In genomic region chr16:89222931-89223330, GRCh38 we compare ENCODE assay signal across 36 cellular contexts. TPM values are rescaled to one million over a fixed set of nuclear protein-coding genes. Genes with fewer than 3 reads are reported as not detected.
"Had no signal": no experiment of that assay in that cellular context is flagged by ENCODE, and none has a peak within 500 bp of the region (broad histone marks: within the 10 kb centered on the region; RNA-seq: fewer than 3 reads in every experiment).

No MANE protein-coding gene starts in this region.

- H3K27ac ChIP-seq: body of pancreas, brain microvascular endothelial cell, breast epithelium, VCaP had no signal

- H3K4me3 ChIP-seq: body of pancreas, breast epithelium had no signal

- H3K27me3 Mint-ChIP-seq: activated B cell treated with CpG ODN at 0.5 μM for 24 hours; activated CD4-positive, alpha-beta memory T cell treated with anti-CD3 and anti-CD28 coated beads for 36 hours; activated CD4-positive, alpha-beta T cell treated with anti-CD3 and anti-CD28 coated beads, Interleukin-2, amount 10 ng/mL, durations not matched to agents 24 days and 14 days; activated CD8-positive, alpha-beta T cell treated with anti-CD3 and anti-CD28 coated beads for 36 hours; activated naive CD4-positive, alpha-beta T cell treated with anti-CD3 and anti-CD28 coated beads, Interleukin-2, amount 10 ng/mL, durations not matched to agents 7 days and 5 days; activated naive CD4-positive, alpha-beta T cell treated with anti-CD3 and anti-CD28 coated beads, Interleukin-2, amount 50 U/mL, for 24 hours; activated naive CD8-positive, alpha-beta T cell; activated naive CD8-positive, alpha-beta T cell treated with anti-CD3 and anti-CD28 coated beads, Interleukin-2, amount 10 ng/mL, durations not matched to agents 7 days and 5 days; activated naive CD8-positive, alpha-beta T cell treated with anti-CD3 and anti-CD28 coated beads, Interleukin-2, amount 50 U/mL, for 24 hours; activated T-helper 17 cell treated with anti-CD3 and anti-CD28 coated beads, Interleukin-2, amount 50 U/mL, for 72 hours had no signal

- H3K4me1 ChIP-seq: breast epithelium had no signal

- H3K9me3 ChIP-seq: body of pancreas, breast epithelium had no signal

- DNase-seq: activated B cell treated with CpG ODN at 0.5 μM for 24 hours; activated CD4-positive, alpha-beta memory T cell treated with anti-CD3 and anti-CD28 coated beads for 36 hours; activated CD4-positive, alpha-beta T cell treated with anti-CD3 and anti-CD28 coated beads for 4 hours; activated CD4-positive, alpha-beta T cell treated with anti-CD3 and anti-CD28 coated beads, Interleukin-2, amount 10 ng/mL, durations not matched to agents 24 days and 14 days; activated CD4-positive, alpha-beta T cell treated with anti-CD3 and anti-CD28 coated beads, Interleukin-2, amount 50 U/mL, for 1 hour; activated CD4-positive, alpha-beta T cell treated with anti-CD3 and anti-CD28 coated beads, Interleukin-2, amount 50 U/mL, for 4 hours; activated CD4-positive, CD25-positive, alpha-beta regulatory T cell treated with anti-CD3 and anti-CD28 coated beads, Interleukin-2, amount 50 U/mL, for 72 hours; activated CD8-positive, alpha-beta memory T cell treated with anti-CD3 and anti-CD28 coated beads, Interleukin-2, amount 50 U/mL, for 4 hours; activated CD8-positive, alpha-beta T cell treated with anti-CD3 and anti-CD28 coated beads for 36 hours; activated effector memory CD4-positive, alpha-beta T cell treated with anti-CD3 and anti-CD28 coated beads, Interleukin-2, amount 50 U/mL, for 16 hours; activated naive CD4-positive, alpha-beta T cell treated with anti-CD3 and anti-CD28 coated beads, Interleukin-2, amount 10 ng/mL, durations not matched to agents 7 days and 5 days; activated naive CD4-positive, alpha-beta T cell treated with Interleukin-2 at 50 U/mL for 16 hours; activated naive CD8-positive, alpha-beta T cell treated with anti-CD3 and anti-CD28 coated beads, Interleukin-2, amount 10 ng/mL, durations not matched to agents 7 days and 5 days; activated naive CD8-positive, alpha-beta T cell treated with anti-CD3 and anti-CD28 coated beads, Interleukin-2, amount 50 U/mL, for 24 hours; activated T-cell treated with anti-CD3 and anti-CD28 coated beads for 4 hours; activated T-cell treated with anti-CD3 and anti-CD28 coated beads, Interleukin-2, amount 50 U/mL, for 1 hour; activated T-cell treated with anti-CD3 and anti-CD28 coated beads, Interleukin-2, amount 50 U/mL, for 4 hours; activated T-cell treated with anti-CD3 and anti-CD28 coated beads, Interleukin-2, amount 50 U/mL, for 72 hours; amniotic stem cell; body of pancreas; brain microvascular endothelial cell; central memory CD4-positive, alpha-beta T cell; SW 1271; T-helper 1 cell; T-helper 2 cell; T-helper 9 cell had no signal

- ATAC-seq: activated CD8-positive, alpha-beta T cell treated with anti-CD3 and anti-CD28 coated beads for 36 hours; activated naive CD8-positive, alpha-beta T cell treated with anti-CD3 and anti-CD28 coated beads, Interleukin-2, amount 50 U/mL, for 24 hours; activated T-cell treated with anti-CD3 and anti-CD28 coated beads, Interleukin-2, amount 50 U/mL, for 4 hours; activated T-cell treated with anti-CD3 and anti-CD28 coated beads, Interleukin-2, amount 50 U/mL, for 72 hours; activated T-helper 17 cell treated with anti-CD3 and anti-CD28 coated beads, Interleukin-2, amount 50 U/mL, for 72 hours; body of pancreas had no signal

- H3K27ac Mint-ChIP-seq: activated B cell treated with CpG ODN at 0.5 μM for 24 hours; activated CD4-positive, alpha-beta memory T cell treated with anti-CD3 and anti-CD28 coated beads for 36 hours; activated CD4-positive, alpha-beta T cell treated with anti-CD3 and anti-CD28 coated beads, Interleukin-2, amount 10 ng/mL, durations not matched to agents 24 days and 14 days; activated CD8-positive, alpha-beta T cell treated with anti-CD3 and anti-CD28 coated beads for 36 hours; activated naive CD4-positive, alpha-beta T cell treated with anti-CD3 and anti-CD28 coated beads, Interleukin-2, amount 10 ng/mL, durations not matched to agents 7 days and 5 days; activated naive CD4-positive, alpha-beta T cell treated with anti-CD3 and anti-CD28 coated beads, Interleukin-2, amount 50 U/mL, for 24 hours; activated naive CD8-positive, alpha-beta T cell; activated naive CD8-positive, alpha-beta T cell treated with anti-CD3 and anti-CD28 coated beads, Interleukin-2, amount 10 ng/mL, durations not matched to agents 7 days and 5 days; activated naive CD8-positive, alpha-beta T cell treated with anti-CD3 and anti-CD28 coated beads, Interleukin-2, amount 50 U/mL, for 24 hours; activated T-cell treated with anti-CD3 and anti-CD28 coated beads, Interleukin-2, amount 50 U/mL, for 72 hours; activated T-helper 1 cell treated with anti-CD3 and anti-CD28 coated beads, Interleukin-12 subunit alpha, Interleukin-12 subunit beta, Interleukin-2, Interleukin-4 antibody, amounts not matched to agents 30 ng/mL and 10 ng/mL and 1 ng/mL, durations not matched to agents 14 hours and 24 hours and 36 hours; activated T-helper 17 cell treated with anti-CD3 and anti-CD28 coated beads, Interleukin-2, amount 50 U/mL, for 72 hours; T-helper 1 cell treated with Interleukin-12 subunit alpha and Interleukin-12 subunit beta and Interleukin-4 antibody, amounts not matched to agents 30 μg/mL and 1 μg/mL, for 36 hours; T-helper 2 cell treated with Interferon-gamma antibody and Interleukin-4, amounts not matched to agents 5 μg/mL and 100 μg/mL, for 36 hours had no signal

- H3K4me3 Mint-ChIP-seq: activated B cell treated with CpG ODN at 0.5 μM for 24 hours; activated CD4-positive, alpha-beta memory T cell treated with anti-CD3 and anti-CD28 coated beads for 36 hours; activated CD4-positive, alpha-beta T cell treated with anti-CD3 and anti-CD28 coated beads, Interleukin-2, amount 10 ng/mL, durations not matched to agents 24 days and 14 days; activated CD8-positive, alpha-beta T cell treated with anti-CD3 and anti-CD28 coated beads for 36 hours; activated naive CD4-positive, alpha-beta T cell treated with anti-CD3 and anti-CD28 coated beads, Interleukin-2, amount 10 ng/mL, durations not matched to agents 7 days and 5 days; activated naive CD4-positive, alpha-beta T cell treated with anti-CD3 and anti-CD28 coated beads, Interleukin-2, amount 50 U/mL, for 24 hours; activated naive CD8-positive, alpha-beta T cell; activated naive CD8-positive, alpha-beta T cell treated with anti-CD3 and anti-CD28 coated beads, Interleukin-2, amount 10 ng/mL, durations not matched to agents 7 days and 5 days; activated naive CD8-positive, alpha-beta T cell treated with anti-CD3 and anti-CD28 coated beads, Interleukin-2, amount 50 U/mL, for 24 hours; activated T-cell treated with anti-CD3 and anti-CD28 coated beads, Interleukin-2, amount 50 U/mL, for 4 hours; activated T-cell treated with anti-CD3 and anti-CD28 coated beads, Interleukin-2, amount 50 U/mL, for 72 hours; activated T-helper 1 cell treated with anti-CD3 and anti-CD28 coated beads, Interleukin-12 subunit alpha, Interleukin-12 subunit beta, Interleukin-2, Interleukin-4 antibody, amounts not matched to agents 30 ng/mL and 10 ng/mL and 1 ng/mL, durations not matched to agents 14 hours and 24 hours and 36 hours; activated T-helper 17 cell treated with anti-CD3 and anti-CD28 coated beads, Interleukin-2, amount 50 U/mL, for 72 hours; T-helper 1 cell treated with Interleukin-12 subunit alpha and Interleukin-12 subunit beta and Interleukin-4 antibody, amounts not matched to agents 30 μg/mL and 1 μg/mL, for 36 hours; T-helper 2 cell treated with Interferon-gamma antibody and Interleukin-4, amounts not matched to agents 5 μg/mL and 100 μg/mL, for 36 hours had no signal

- H3K27me3 ChIP-seq: body of pancreas, brain microvascular endothelial cell, breast epithelium had no signal

RNA-seq across cellular contexts. Expression of gene SLC22A31, which starts 22.6 kb away (rescaled TPM):
- total RNA-seq: activated B cell treated with CpG ODN at 0.5 μM for 24 hours; activated CD8-positive, alpha-beta memory T cell treated with anti-CD3 and anti-CD28 coated beads for 36 hours; breast epithelium; cardiac septum had no signal

RNA-seq across cellular contexts. Expression of gene CDH15, which starts 51.4 kb away (rescaled TPM):
- total RNA-seq: activated B cell treated with CpG ODN at 0.5 μM for 24 hours; activated CD4-positive, alpha-beta memory T cell treated with anti-CD3 and anti-CD28 coated beads for 36 hours; activated CD4-positive, alpha-beta T cell treated with anti-CD3 and anti-CD28 coated beads, Interleukin-2, amount 10 ng/mL, durations not matched to agents 24 days and 14 days; activated CD8-positive, alpha-beta memory T cell treated with anti-CD3 and anti-CD28 coated beads for 36 hours; activated CD8-positive, alpha-beta T cell treated with anti-CD3 and anti-CD28 coated beads for 36 hours; activated naive CD8-positive, alpha-beta T cell treated with anti-CD3 and anti-CD28 coated beads, Interleukin-2, amount 10 ng/mL, durations not matched to agents 7 days and 5 days; activated T-cell treated with anti-CD3 and anti-CD28 coated beads, Interleukin-2, amount 50 U/mL, for 4 hours; activated T-cell treated with anti-CD3 and anti-CD28 coated beads, Interleukin-2, amount 50 U/mL, for 72 hours; activated T-helper 1 cell treated with anti-CD3 and anti-CD28 coated beads, Interleukin-12 subunit alpha, Interleukin-12 subunit beta, Interleukin-2, Interleukin-4 antibody, amounts not matched to agents 30 ng/mL and 10 ng/mL and 1 ng/mL, durations not matched to agents 14 hours and 24 hours and 36 hours; breast epithelium had no signal
